In the genomic region with DNA sequence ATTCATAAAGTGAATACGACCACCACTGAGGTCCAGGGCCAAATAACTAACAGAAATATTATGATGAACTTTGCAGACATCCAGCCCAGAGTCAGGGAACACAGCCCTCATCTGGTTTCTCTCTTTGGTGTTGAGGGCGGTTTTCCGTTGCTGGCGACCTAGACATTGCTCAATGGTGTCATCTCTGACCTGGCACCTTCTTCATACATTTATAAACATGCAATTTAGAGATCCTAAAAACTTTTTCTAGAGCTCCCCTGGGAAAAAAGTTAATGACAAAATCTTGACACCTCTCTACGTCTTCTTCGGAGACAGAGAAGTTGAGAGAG, we compare ENCODE assay signal across 8 cellular contexts. TPM values are rescaled to one million over a fixed set of nuclear protein-coding genes. Genes with fewer than 3 reads are reported as not detected.
DNase-seq lines count a peak whose midpoint lies in the region; ATAC-seq and TF ChIP-seq lines count a peak whose summit lies in the region.

No MANE protein-coding gene starts in this region.

- H3K36me3 Mint-ChIP-seq in activated T-cell treated with anti-CD3 and anti-CD28 coated beads, Interleukin-2, amount 50 U/mL, for 4 hours (ENCODE audit: insufficient read depth), result no peaks in the 10 kb centered on the region
- peaks cover 2% of the 10 kb centered on the region for H3K36me3 Mint-ChIP-seq in activated naive CD8-positive, alpha-beta T cell treated with anti-CD3 and anti-CD28 coated beads for 36 hours

- H3K4me3 Mint-ChIP-seq in activated T-cell treated with anti-CD3 and anti-CD28 coated beads, Interleukin-2, amount 50 U/mL, for 4 hours, result peak overlapping the region; percentile 50
- peak overlapping the region; percentile 46 for H3K4me3 Mint-ChIP-seq in activated naive CD8-positive, alpha-beta T cell treated with anti-CD3 and anti-CD28 coated beads for 36 hours

- DNase-seq in activated T-cell treated with anti-CD3 and anti-CD28 coated beads, Interleukin-2, amount 50 U/mL, for 4 hours, result no peak
- no peak for DNase-seq in activated T-cell treated with anti-CD3 and anti-CD28 coated beads, Interleukin-2, amount 50 U/mL, for 1 hour
- DNase-seq in activated naive CD8-positive, alpha-beta T cell treated with anti-CD3 and anti-CD28 coated beads for 36 hours, result peak; percentile 8
- no peak for DNase-seq in left lung
- DNase-seq in tibial artery, result no peak
- DNase-seq in NK-92 treated with Interleukin-12 subunit alpha and Interleukin-12 subunit beta, amount 100 ng/mL, for 24 hours (lab: John Stamatoyannopoulos, UW), result no peak
- DNase-seq in effector CD4-positive, alpha-beta T cell, result no peak

- peaks cover 7 to 75% of the 10 kb centered on the region in 2 donors for H3K27me3 ChIP-seq in left lung
- peaks cover 0 to 10% of the 10 kb centered on the region in 2 donors for H3K27me3 ChIP-seq in tibial artery

- H3K9me3 ChIP-seq in left lung (no peaks in the 10 kb centered on the region), tibial artery (no peaks in the 10 kb centered on the region)

- no peak overlapping the region for H3K27ac Mint-ChIP-seq in activated naive CD8-positive, alpha-beta T cell treated with anti-CD3 and anti-CD28 coated beads for 36 hours

- H3K27ac ChIP-seq in left lung (no peak overlapping the region), tibial artery (no peak overlapping the region)

- ATAC-seq in activated T-cell treated with anti-CD3 and anti-CD28 coated beads, Interleukin-2, amount 50 U/mL, for 4 hours, result peak; percentile 16 to 27
- ATAC-seq in left lung (peak; percentile 12), GM18519 (IDR thresholded peaks at IDR 0.05; ENCODE audit: low FRiP score, unreplicated experiment) (no peak)

- intact Hi-C loops in left lung (cut with DNase I), result no loop called here
- intact Hi-C loops in tibial artery (cut with DNase I; ENCODE audit: low total_unique reads), result no loop called here

- TF ChIP-seq CTCF in left lung (IDR thresholded peaks at IDR 0.05) (no peak), tibial artery (IDR thresholded peaks at IDR 0.05) (no peak)

- peaks cover 43% of the 10 kb centered on the region for H3K27me3 Mint-ChIP-seq in activated T-cell treated with anti-CD3 and anti-CD28 coated beads, Interleukin-2, amount 50 U/mL, for 4 hours (ENCODE audit: low read depth)
- peaks cover 65% of the 10 kb centered on the region for H3K27me3 Mint-ChIP-seq in activated naive CD8-positive, alpha-beta T cell treated with anti-CD3 and anti-CD28 coated beads for 36 hours

- H3K9me3 Mint-ChIP-seq in activated T-cell treated with anti-CD3 and anti-CD28 coated beads, Interleukin-2, amount 50 U/mL, for 4 hours, result no peaks in the 10 kb centered on the region
- no peaks in the 10 kb centered on the region for H3K9me3 Mint-ChIP-seq in activated naive CD8-positive, alpha-beta T cell treated with anti-CD3 and anti-CD28 coated beads for 36 hours

- H3K4me3 ChIP-seq in left lung (peak overlapping the region; percentile 42 to 64), tibial artery (peak overlapping the region; percentile 62 to 69)

- H3K4me1 ChIP-seq in left lung (peaks cover 14 to 25% of the 10 kb centered on the region in 2 donors), tibial artery (peaks cover 0 to 27% (median 19%) of the 10 kb centered on the region in 4 donors)

- peaks cover 17% of the 10 kb centered on the region for H3K4me1 Mint-ChIP-seq in activated T-cell treated with anti-CD3 and anti-CD28 coated beads, Interleukin-2, amount 50 U/mL, for 4 hours (ENCODE audit: low read depth)
- H3K4me1 Mint-ChIP-seq in activated naive CD8-positive, alpha-beta T cell treated with anti-CD3 and anti-CD28 coated beads for 36 hours, result peaks cover 17% of the 10 kb centered on the region

- H3K36me3 ChIP-seq in left lung (no peaks in the 10 kb centered on the region), tibial artery (no peaks in the 10 kb centered on the region)

RNA-seq across cellular contexts. Expression of a gene that starts 0.3 kb away (rescaled TPM):
- under 1 TPM; 0.14 to 0.24 (median 0.23) TPM for total RNA-seq in activated T-cell treated with anti-CD3 and anti-CD28 coated beads, Interleukin-2, amount 50 U/mL, for 4 hours
- under 1 TPM; 0.72 to 0.82 TPM for total RNA-seq in activated naive CD8-positive, alpha-beta T cell treated with anti-CD3 and anti-CD28 coated beads for 36 hours
- 1 to 10 TPM; 1.5 to 3.1 TPM for total RNA-seq in left lung

RNA-seq across cellular contexts. Expression of a gene that starts 32.5 kb away (rescaled TPM):
- 10 to 100 TPM; 16.0 to 21.4 (median 18.5) TPM for total RNA-seq in activated T-cell treated with anti-CD3 and anti-CD28 coated beads, Interleukin-2, amount 50 U/mL, for 4 hours
- total RNA-seq in activated naive CD8-positive, alpha-beta T cell treated with anti-CD3 and anti-CD28 coated beads for 36 hours, result 10 to 100 TPM; 13.2 to 13.7 TPM
- total RNA-seq in left lung, result 10 to 100 TPM; 33.6 to 38.1 TPM
